In the genomic region with DNA sequence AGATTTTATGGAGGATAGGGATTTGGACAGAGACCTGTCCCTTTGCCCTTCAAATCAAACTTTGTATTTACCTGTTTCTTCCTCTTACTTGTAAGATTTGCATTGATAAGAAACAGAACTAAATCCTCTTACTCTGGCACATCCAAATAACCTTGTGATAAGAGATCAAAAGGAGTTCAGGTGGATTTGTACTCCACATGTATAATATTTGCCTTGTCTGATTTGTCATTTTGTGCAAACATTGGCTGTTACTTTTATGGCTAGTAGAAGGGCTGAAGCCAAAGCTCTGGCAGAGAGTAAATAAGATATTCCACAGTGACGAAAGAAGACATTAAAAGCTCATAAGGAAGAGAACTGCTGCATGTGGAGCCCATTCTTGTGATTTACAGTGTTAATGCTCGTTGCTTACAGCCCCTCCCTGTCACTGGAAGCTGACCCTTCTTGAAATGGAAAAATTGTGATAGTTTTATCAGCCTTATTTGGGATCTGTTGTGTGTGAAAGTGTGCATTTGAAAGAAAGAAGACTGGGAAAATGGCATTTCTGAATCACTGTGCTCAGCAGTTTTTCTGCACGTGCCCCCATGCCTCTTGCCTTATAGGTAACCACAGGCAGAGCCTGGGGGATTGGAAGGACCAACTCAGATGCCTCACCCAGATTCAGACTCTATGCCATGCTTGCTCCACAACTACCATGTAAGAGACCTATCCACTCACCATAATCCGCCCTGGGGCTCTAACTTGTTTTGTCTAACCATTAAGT, we compare ENCODE assay signal across 18 cellular contexts.
"Had no signal": no experiment of that assay in that cellular context is flagged by ENCODE, and none has a peak within 500 bp of the region (broad histone marks: within the 10 kb centered on the region; RNA-seq: fewer than 3 reads in every experiment).

No MANE protein-coding gene starts in this region.

- H3K27ac ChIP-seq: ascending aorta, epithelial cell of prostate, parathyroid adenoma, tibial nerve, uterus had no signal

- H3K9ac ChIP-seq: parathyroid adenoma had no signal

- H3K79me2 ChIP-seq: parathyroid adenoma had no signal

- H3K4me3 ChIP-seq: ascending aorta, tibial nerve, uterus had no signal

- H2AFZ ChIP-seq: parathyroid adenoma had no signal

- H3K36me3 ChIP-seq: ascending aorta, tibial nerve, uterus had no signal

- H3K4me3 Mint-ChIP-seq: activated naive CD4-positive, alpha-beta T cell treated with anti-CD3 and anti-CD28 coated beads, Interleukin-2, amount 10 ng/mL, durations not matched to agents 7 days and 5 days; naive thymus-derived CD4-positive, alpha-beta T cell had no signal

- ATAC-seq: left cardiac atrium; naive thymus-derived CD4-positive, alpha-beta T cell had no signal

- H3K27me3 Mint-ChIP-seq: activated naive CD4-positive, alpha-beta T cell treated with anti-CD3 and anti-CD28 coated beads, Interleukin-2, amount 10 ng/mL, durations not matched to agents 7 days and 5 days had no signal

- H3K36me3 Mint-ChIP-seq: activated naive CD4-positive, alpha-beta T cell treated with anti-CD3 and anti-CD28 coated beads, Interleukin-2, amount 10 ng/mL, durations not matched to agents 7 days and 5 days had no signal

- H3K27ac Mint-ChIP-seq: activated naive CD4-positive, alpha-beta T cell treated with anti-CD3 and anti-CD28 coated beads, Interleukin-2, amount 10 ng/mL, durations not matched to agents 7 days and 5 days; naive thymus-derived CD4-positive, alpha-beta T cell had no signal

- H3K27me3 ChIP-seq: ascending aorta, tibial nerve, uterus had no signal

- H3K4me1 Mint-ChIP-seq: activated naive CD4-positive, alpha-beta T cell treated with anti-CD3 and anti-CD28 coated beads, Interleukin-2, amount 10 ng/mL, durations not matched to agents 7 days and 5 days; naive thymus-derived CD4-positive, alpha-beta T cell had no signal

- FAIRE-seq: bronchial epithelial cell, frontal cortex had no signal

- H3K4me1 ChIP-seq: ascending aorta, parathyroid adenoma, tibial nerve, uterus had no signal

- DNase-seq: activated CD4-positive, CD25-positive, alpha-beta regulatory T cell treated with anti-CD3 and anti-CD28 coated beads, Interleukin-2, amount 50 U/mL, for 72 hours; activated naive CD4-positive, alpha-beta T cell treated with anti-CD3 and anti-CD28 coated beads, Interleukin-2, amount 10 ng/mL, durations not matched to agents 7 days and 5 days; dermis blood vessel endothelial cell; head of caudate nucleus; left cardiac atrium; mammary epithelial cell; naive thymus-derived CD4-positive, alpha-beta T cell; stimulated activated CD4-positive, alpha-beta T cell treated with anti-CD3 and anti-CD28 coated beads, Interleukin-4, amount 100 ng/mL, for 24 hours; stimulated activated naive CD4-positive, alpha-beta T cell treated with Interleukin-2 at 50 U/mL for 16 hours; substantia nigra; T1000; uterus had no signal
